In genomic region chr5:139675213-139675612, GRCh38 we compare ENCODE assay signal across 15 cellular contexts. TPM values are rescaled to one million over a fixed set of nuclear protein-coding genes. Genes with fewer than 3 reads are reported as not detected.
DNase-seq lines count a peak whose midpoint lies in the region; ATAC-seq and TF ChIP-seq lines count a peak whose summit lies in the region.
"Had no signal": no experiment of that assay in that cellular context is flagged by ENCODE, and none has a peak within 500 bp of the region (broad histone marks: within the 10 kb centered on the region; RNA-seq: fewer than 3 reads in every experiment).

No MANE protein-coding gene starts in this region.

- no peaks in the 10 kb centered on the region for H3K9me3 Mint-ChIP-seq in natural killer cell
- H3K9me3 Mint-ChIP-seq: activated naive CD8-positive, alpha-beta T cell treated with anti-CD3 and anti-CD28 coated beads, Interleukin-2, amount 10 ng/mL, durations not matched to agents 7 days and 5 days had no signal

- peaks cover 9 to 80% (median 64%) of the 10 kb centered on the region in 5 donors for H3K4me1 ChIP-seq in subcutaneous abdominal adipose tissue (ENCODE audit: control insufficient read depth in 5 of 5, insufficient read depth in 5 of 5, low read length in 5 of 5)

- no peaks in the 10 kb centered on the region for H3K27me3 ChIP-seq in dorsolateral prefrontal cortex
- no peaks in the 10 kb centered on the region for H3K27me3 ChIP-seq in subcutaneous abdominal adipose tissue (ENCODE audit: control insufficient read depth in 5 of 5, insufficient read depth in 4 of 5, low read length in 5 of 5)
- H3K27me3 ChIP-seq: ovary had no signal

- peaks cover 12% of the 10 kb centered on the region; the same call in 1 of the 2 replicates for H3K36me3 ChIP-seq in KOPT-K1 (ENCODE audit: insufficient read depth, low read length)
- peaks cover 0 to 10% (median 5%) of the 10 kb centered on the region in 5 donors for H3K36me3 ChIP-seq in subcutaneous abdominal adipose tissue (ENCODE audit: control insufficient read depth in 5 of 5, insufficient read depth in 5 of 5, low read length in 5 of 5)
- H3K36me3 ChIP-seq: ovary had no signal

- peak overlapping the region; percentile 54 for H3K27ac ChIP-seq in KOPT-K1 (ENCODE audit: low read depth, low read length, poor library complexity, severe bottlenecking)
- peak overlapping the region; percentile 68 to 100 (median 99) for H3K27ac ChIP-seq in dorsolateral prefrontal cortex
- peak overlapping the region; percentile 60 for H3K27ac ChIP-seq in subcutaneous abdominal adipose tissue (ENCODE audit: low read depth, low read length)
- H3K27ac ChIP-seq: ovary had no signal

- intact Hi-C loops in dorsolateral prefrontal cortex (cut with DNase I) (no loop called here), natural killer cell (cut with micrococcal nuclease) (no loop called here)

- DNase-seq in dorsolateral prefrontal cortex (peak in 3 of 10 donors; percentile 25 to 48 (median 43)), natural killer cell (no peak), SW 1271 (lab: John Stamatoyannopoulos, UW) (no peak), NCI-H2107 (lab: John Stamatoyannopoulos, UW) (no peak), UCSD-AML1 (lab: John Stamatoyannopoulos, UW; ENCODE audit: unreplicated experiment) (no peak)
- DNase-seq: activated CD4-positive, alpha-beta T cell treated with anti-CD3 and anti-CD28 coated beads for 48 hours; activated naive CD8-positive, alpha-beta T cell treated with anti-CD3 and anti-CD28 coated beads, Interleukin-2, amount 10 ng/mL, durations not matched to agents 7 days and 5 days; activated T-cell treated with anti-CD3 and anti-CD28 coated beads, Interleukin-2, amount 50 U/mL, for 1 hour; GF-D8; MV-4-11; ovary; T-helper 17 cell had no signal

- H3K27ac Mint-ChIP-seq in natural killer cell, result peak overlapping the region; percentile 75 to 94
- H3K27ac Mint-ChIP-seq: activated naive CD8-positive, alpha-beta T cell treated with anti-CD3 and anti-CD28 coated beads, Interleukin-2, amount 10 ng/mL, durations not matched to agents 7 days and 5 days; T-helper 17 cell had no signal

- H3K9ac ChIP-seq in subcutaneous abdominal adipose tissue (ENCODE audit: low read length in 5 of 5), result peak overlapping the region in 1 of 5 donors; percentile 21

- H3K9me3 ChIP-seq in KOPT-K1 (ENCODE audit: insufficient read depth, low read length, poor library complexity, severe bottlenecking), result no peaks in the 10 kb centered on the region
- H3K9me3 ChIP-seq in subcutaneous abdominal adipose tissue (ENCODE audit: control insufficient read depth in 5 of 5, low read length in 5 of 5), result no peaks in the 10 kb centered on the region
- H3K9me3 ChIP-seq: ovary had no signal

- no peaks in the 10 kb centered on the region for H3K27me3 Mint-ChIP-seq in natural killer cell (ENCODE audit: low read depth in 2 of 2)
- H3K27me3 Mint-ChIP-seq: activated naive CD8-positive, alpha-beta T cell treated with anti-CD3 and anti-CD28 coated beads, Interleukin-2, amount 10 ng/mL, durations not matched to agents 7 days and 5 days; T-helper 17 cell had no signal

- no peaks in the 10 kb centered on the region for H3K36me3 Mint-ChIP-seq in natural killer cell
- H3K36me3 Mint-ChIP-seq: activated naive CD8-positive, alpha-beta T cell treated with anti-CD3 and anti-CD28 coated beads, Interleukin-2, amount 10 ng/mL, durations not matched to agents 7 days and 5 days had no signal

- ATAC-seq in natural killer cell, result no peak
- no peak for ATAC-seq in activated CD4-positive, CD25-positive, alpha-beta regulatory T cell treated with anti-CD3 and anti-CD28 coated beads, Interleukin-2, amount 50 U/mL, for 24 hours
- ATAC-seq: T-helper 17 cell had no signal

- no peak overlapping the region for H3K4me3 ChIP-seq in dorsolateral prefrontal cortex
- no peak overlapping the region for H3K4me3 ChIP-seq in subcutaneous abdominal adipose tissue (ENCODE audit: low read depth in 1 of 5, low read length in 5 of 5)
- H3K4me3 ChIP-seq: ovary had no signal

- TF ChIP-seq CTCF in dorsolateral prefrontal cortex (IDR thresholded peaks at IDR 0.05 in 54 of 56, conservative IDR thresholded peaks at IDR 0.05 in 2 of 56; ENCODE audit: low read depth in 1 of 56, partially characterized antibody in 56 of 56) (no peak), natural killer cell (IDR thresholded peaks at IDR 0.05) (no peak)

- peaks cover 50 to 92% of the 10 kb centered on the region in 2 donors for H3K4me1 Mint-ChIP-seq in natural killer cell

- H3K4me3 Mint-ChIP-seq in natural killer cell, result peak overlapping the region; percentile 71
- H3K4me3 Mint-ChIP-seq: activated naive CD8-positive, alpha-beta T cell treated with anti-CD3 and anti-CD28 coated beads, Interleukin-2, amount 10 ng/mL, durations not matched to agents 7 days and 5 days; T-helper 17 cell had no signal

RNA-seq across cellular contexts. Expression of gene CXXC5, which starts 27.1 kb away (rescaled TPM):
- 100 to 1,000 TPM in 83 of 120 experiments, 10 to 100 TPM in 37; 79.1 to 229 (median 108) TPM for total RNA-seq in dorsolateral prefrontal cortex
- total RNA-seq in natural killer cell, result 100 to 1,000 TPM in 1 of 3 donors, 10 to 100 TPM in 2; 75.6 to 124 (median 84.8) TPM
